ENCODE assay signal across 13 cellular contexts in genomic region chr1:88659552-88659951, GRCh38.
"Had no signal": no experiment of that assay in that cellular context is flagged by ENCODE, and none has a peak within 500 bp of the region (broad histone marks: within the 10 kb centered on the region; RNA-seq: fewer than 3 reads in every experiment).

No MANE protein-coding gene starts in this region.

- DNase-seq: dorsolateral prefrontal cortex; effector CD8-positive, alpha-beta T cell; foreskin melanocyte; head of caudate nucleus; left colon; naive thymus-derived CD8-positive, alpha-beta T cell; posterior cingulate gyrus; spleen; stimulated activated CD4-positive, alpha-beta T cell treated with anti-CD3 and anti-CD28 coated beads, Interleukin-15, amount 100 ng/mL, for 24 hours; stimulated activated CD4-positive, alpha-beta T cell treated with anti-CD3 and anti-CD28 coated beads, Interleukin-1b, Interleukin-23, amount 100 ng/mL, for 48 hours; stimulated activated CD4-positive, alpha-beta T cell treated with anti-CD3 and anti-CD28 coated beads, Interleukin-4, amount 100 ng/mL, for 24 hours; stimulated activated naive B cell treated with anti-CD40 and anti-IgM and Interleukin-4, amounts not matched to agents 10 μg/mL and 1 μg/mL and 100 μg/mL, for 72 hours had no signal

- H3K9me3 Mint-ChIP-seq: naive thymus-derived CD8-positive, alpha-beta T cell; stimulated activated naive B cell treated with anti-CD40 and anti-IgM and Interleukin-4, amounts not matched to agents 10 μg/mL and 1 μg/mL and 100 μg/mL, for 72 hours had no signal

- H3K27me3 Mint-ChIP-seq: naive thymus-derived CD8-positive, alpha-beta T cell; stimulated activated naive B cell treated with anti-CD40 and anti-IgM and Interleukin-4, amounts not matched to agents 10 μg/mL and 1 μg/mL and 100 μg/mL, for 72 hours had no signal

- H3K36me3 Mint-ChIP-seq: naive thymus-derived CD8-positive, alpha-beta T cell; stimulated activated naive B cell treated with anti-CD40 and anti-IgM and Interleukin-4, amounts not matched to agents 10 μg/mL and 1 μg/mL and 100 μg/mL, for 72 hours had no signal

- H3K4me3 Mint-ChIP-seq: stimulated activated naive B cell treated with anti-CD40 and anti-IgM and Interleukin-4, amounts not matched to agents 10 μg/mL and 1 μg/mL and 100 μg/mL, for 72 hours had no signal

- ATAC-seq: left colon; naive thymus-derived CD8-positive, alpha-beta T cell; sciatic nerve; stimulated activated naive B cell treated with anti-CD40 and anti-IgM and Interleukin-4, amounts not matched to agents 10 μg/mL and 1 μg/mL and 100 μg/mL, for 72 hours had no signal

- H3K27ac Mint-ChIP-seq: stimulated activated naive B cell treated with anti-CD40 and anti-IgM and Interleukin-4, amounts not matched to agents 10 μg/mL and 1 μg/mL and 100 μg/mL, for 72 hours had no signal
